ENCODE assay signal across 10 cellular contexts in genomic region chr10:88227342-88228018, GRCh38.
A peak's percentile ranks its signal among the peaks of the same experiment; 100 is the strongest.
DNase-seq lines count a peak whose midpoint lies in the region; ATAC-seq and TF ChIP-seq lines count a peak whose summit lies in the region.
"Had no signal": no experiment of that assay in that cellular context is flagged by ENCODE, and none has a peak within 500 bp of the region (broad histone marks: within the 10 kb centered on the region; RNA-seq: fewer than 3 reads in every experiment).

No MANE protein-coding gene starts in this region.

- H3K27ac ChIP-seq in fibroblast of lung (ENCODE audit: insufficient read depth, low read length), result peak overlapping the region; percentile 24
- H3K27ac ChIP-seq in uterus, result peak overlapping the region; percentile 47 to 52
- H3K27ac ChIP-seq in aorta (ENCODE audit: low read depth in 1 of 2, low read length in 2 of 2), result peak overlapping the region in 1 of 2 donors; percentile 1

- H2AFZ ChIP-seq in fibroblast of lung (ENCODE audit: low read length), result no peak overlapping the region

- no peak overlapping the region for H3K9ac ChIP-seq in fibroblast of lung (ENCODE audit: insufficient read depth, low read length)

- TF ChIP-seq POLR2A in uterus (IDR thresholded peaks at IDR 0.05), result no peak

- H3K4me3 ChIP-seq in fibroblast of lung (replicated peaks in 1 of 4; ENCODE audit: control extremely low read depth in 1 of 4, insufficient read depth in 1 of 4, low read depth in 3 of 4, low read length in 4 of 4), result no peak overlapping the region
- H3K4me3 ChIP-seq in mucosa of descending colon, result no peak overlapping the region
- no peak overlapping the region for H3K4me3 ChIP-seq in uterus
- H3K4me3 ChIP-seq in aorta (ENCODE audit: low read length in 2 of 2), result no peak overlapping the region

- H3K36me3 ChIP-seq in fibroblast of lung (ENCODE audit: control insufficient read depth, insufficient read depth, low read length) (no peaks in the 10 kb centered on the region), mucosa of descending colon (ENCODE audit: low read depth) (no peaks in the 10 kb centered on the region), uterus (no peaks in the 10 kb centered on the region), aorta (ENCODE audit: control insufficient read depth in 1 of 2, insufficient read depth in 2 of 2, low read length in 1 of 2) (no peaks in the 10 kb centered on the region)

- TF ChIP-seq CTCF in fibroblast of lung (conservative IDR thresholded peaks at IDR 0.05 in 1 of 2, IDR thresholded peaks at IDR 0.05 in 1 of 2; ENCODE audit: low read depth in 1 of 2, low read length in 2 of 2), result no peak
- TF ChIP-seq CTCF in mucosa of descending colon (IDR thresholded peaks at IDR 0.05), result no peak
- TF ChIP-seq CTCF in uterus (IDR thresholded peaks at IDR 0.05), result no peak

- no peaks in the 10 kb centered on the region for H3K27me3 ChIP-seq in fibroblast of lung (ENCODE audit: control insufficient read depth, insufficient read depth, low read length)
- no peaks in the 10 kb centered on the region for H3K27me3 ChIP-seq in uterus
- H3K27me3 ChIP-seq in aorta (ENCODE audit: control insufficient read depth in 1 of 2, insufficient read depth in 2 of 2, low read length in 1 of 2), result no peaks in the 10 kb centered on the region

- no peaks in the 10 kb centered on the region for H3K79me2 ChIP-seq in fibroblast of lung (ENCODE audit: control insufficient read depth, insufficient read depth, low read length)

- DNase-seq in SK-MEL-5 (ENCODE audit: low read depth, low spot score) (peak; percentile 29), fibroblast of lung (ENCODE audit: low read depth in 2 of 2) (peak; percentile 47 to 86), mucosa of descending colon (peak in 1 of 3 donors; percentile 70), uterus (no peak), NCI-H345 treated with DMSO at 0.1 percent for 48 hours (lab: John Stamatoyannopoulos, UW; ENCODE audit: unreplicated experiment) (no peak), aorta (no peak)
- DNase-seq: activated CD8-positive, alpha-beta memory T cell treated with anti-CD3 and anti-CD28 coated beads, Interleukin-2, amount 50 U/mL, for 48 hours; DMS53; NCI-H1436 had no signal

- 39 to 44% methylated on average over 8 of the region's 8 CpGs for WGBS in aorta, 2 donors

- in situ Hi-C loops in SK-MEL-5 (cut with HindIII; ENCODE audit: low pct_unique_long_range_greater_than_20kb, low sequenced_read_pairs), result loop anchor here (25.0 kb wide), 1 partner anchor 365 kb away; the partner anchor contains the start of genes KLLN and PTEN

- ATAC-seq in mucosa of descending colon (peak; percentile 54), GM21619 (IDR thresholded peaks at IDR 0.05; ENCODE audit: unreplicated experiment) (no peak), aorta (ENCODE audit: low FRiP score) (no peak)

- H3K4me1 ChIP-seq in fibroblast of lung (ENCODE audit: control insufficient read depth, extremely low read depth, insufficient read depth, low read length), result peaks cover 7% of the 10 kb centered on the region
- peaks cover 2% of the 10 kb centered on the region for H3K4me1 ChIP-seq in mucosa of descending colon (ENCODE audit: low read depth)
- peaks cover 0 to 6% of the 10 kb centered on the region in 2 donors for H3K4me1 ChIP-seq in uterus
- no peaks in the 10 kb centered on the region for H3K4me1 ChIP-seq in aorta (ENCODE audit: control insufficient read depth in 1 of 2, insufficient read depth in 2 of 2, low read length in 2 of 2)

- intact Hi-C loops in mucosa of descending colon (cut with DNase I, micrococcal nuclease) (loop anchor here in 1 of 2 donors (10.0 kb wide), 1 partner anchor 363 kb away; the partner anchor contains the start of genes KLLN and PTEN), uterus (cut with DNase I; ENCODE audit: low total_unique reads) (no loop called here), aorta (cut with DNase I) (loop anchor here in 1 of 2 donors (10.0 kb wide), 1 partner anchor 157 kb away; no protein-coding TSS in a partner anchor)

- no peaks in the 10 kb centered on the region for H3K9me3 ChIP-seq in fibroblast of lung (ENCODE audit: control insufficient read depth, insufficient read depth, low read depth, low read length)
- no peaks in the 10 kb centered on the region for H3K9me3 ChIP-seq in mucosa of descending colon
- no peaks in the 10 kb centered on the region for H3K9me3 ChIP-seq in uterus
- H3K9me3 ChIP-seq in aorta (ENCODE audit: control insufficient read depth, low read length), result no peaks in the 10 kb centered on the region

- peak overlapping the region; percentile 13 for H3K4me2 ChIP-seq in fibroblast of lung (ENCODE audit: extremely low read depth, insufficient read depth, low read length)

- no peaks in the 10 kb centered on the region for H4K20me1 ChIP-seq in fibroblast of lung (ENCODE audit: control insufficient read depth, extremely low read depth, insufficient read depth, low read length)

Comparison
In these comparisons a context has a peak if more than half of its experiments do, and no peak if none do; other contexts are left out.
1. DNase-seq: peak in SK-MEL-5 (single experiment) and fibroblast of lung (2 of 2); none in uterus (0 of 2), NCI-H345 treated with DMSO at 0.1 percent for 48 hours (single experiment) and aorta (0 of 2).